Comparison of ENCODE assay signal across 19 cellular contexts in genomic region chr1:77273891-77274290, GRCh38. TPM values are rescaled to one million over a fixed set of nuclear protein-coding genes. Genes with fewer than 3 reads are reported as not detected.
A peak's percentile ranks its signal among the peaks of the same experiment; 100 is the strongest.
DNase-seq lines count a peak whose midpoint lies in the region; ATAC-seq and TF ChIP-seq lines count a peak whose summit lies in the region.
"Had no signal": no experiment of that assay in that cellular context is flagged by ENCODE, and none has a peak within 500 bp of the region (broad histone marks: within the 10 kb centered on the region; RNA-seq: fewer than 3 reads in every experiment).

No MANE protein-coding gene starts in this region.

- ATAC-seq in upper lobe of left lung (ENCODE audit: low FRiP score in 2 of 2) (no peak), HG02852 (IDR thresholded peaks at IDR 0.05; ENCODE audit: unreplicated experiment) (no peak)
- ATAC-seq: SK-N-SH treated with all-trans-retinoic acid at 6 μM for 48 hours had no signal

- TF ChIP-seq CTCF in upper lobe of left lung (IDR thresholded peaks at IDR 0.05): no peak

- TF ChIP-seq POLR2A in upper lobe of left lung (IDR thresholded peaks at IDR 0.05): no peak

- TF ChIP-seq EP300 in upper lobe of left lung (IDR thresholded peaks at IDR 0.05): no peak

- DNase-seq in GM03348 (ENCODE audit: low spot score) (peak; percentile 24), MV-4-11 (lab: John Stamatoyannopoulos, UW) (peak; percentile 50), iris pigment epithelial cell (ENCODE audit: low read depth) (peak; percentile 50), upper lobe of left lung (no peak), NCI-H524 treated with DMSO at 0.1 percent for 48 hours (lab: John Stamatoyannopoulos, UW) (no peak)
- no peak for DNase-seq in activated T-cell treated with anti-CD3 and anti-CD28 coated beads, Interleukin-2, amount 50 U/mL, for 48 hours
- DNase-seq: ACHN; CD8-positive, alpha-beta memory T cell; DND-41; GDM1; NCI-H1092 treated with DMSO at 0.1 percent for 48 hours; NCI-H1694 treated with DMSO at 0.1 percent for 48 hours; NCI-H2171 treated with DMSO at 0.1 percent for 48 hours; NCI-H82; SHP77 had no signal

- no peaks in the 10 kb centered on the region for H3K27me3 ChIP-seq in upper lobe of left lung
- H3K27me3 ChIP-seq: BLaER1 had no signal

- no peak overlapping the region for H3K4me3 ChIP-seq in upper lobe of left lung
- H3K4me3 ChIP-seq: BLaER1 had no signal

- no peaks in the 10 kb centered on the region for H3K4me1 ChIP-seq in upper lobe of left lung
- H3K4me1 ChIP-seq: BLaER1 had no signal

- no peaks in the 10 kb centered on the region for H3K36me3 ChIP-seq in upper lobe of left lung
- H3K36me3 ChIP-seq: BLaER1 had no signal

- H3K27ac ChIP-seq in cingulate gyrus (ENCODE audit: low read depth, low read length) (peak overlapping the region; percentile 29), upper lobe of left lung (no peak overlapping the region)
- H3K27ac ChIP-seq: BLaER1 had no signal

- no peaks in the 10 kb centered on the region for H3K9me3 ChIP-seq in upper lobe of left lung
- H3K9me3 ChIP-seq: BLaER1 had no signal

RNA-seq across cellular contexts. Expression of gene AK5, which starts 7.9 kb away (rescaled TPM):
- total RNA-seq in upper lobe of left lung: under 1 TPM in 2 of 6 donors, not detected in 4; 0.10 to 0.74 TPM

RNA-seq across cellular contexts. Expression of gene PIGK, which starts 54.7 kb away (rescaled TPM):
- total RNA-seq in upper lobe of left lung: 10 to 100 TPM; 10.2 to 30.6 (median 17.5) TPM

Comparison
In these comparisons a context has a peak if more than half of its experiments do, and no peak if none do; other contexts are left out.
1. DNase-seq: peak in GM03348 (single experiment), MV-4-11 (single experiment) and iris pigment epithelial cell (single experiment); none in activated T-cell treated with anti-CD3 and anti-CD28 coated beads, Interleukin-2, amount 50 U/mL, for 48 hours (0 of 2), upper lobe of left lung (0 of 2) and NCI-H524 treated with DMSO at 0.1 percent for 48 hours (single experiment).